Comparison of ENCODE assay signal across 8 cellular contexts in genomic region chr13:32585625-32586021, GRCh38. TPM values are rescaled to one million over a fixed set of nuclear protein-coding genes. Genes with fewer than 3 reads are reported as not detected.
DNase-seq lines count a peak whose midpoint lies in the region; ATAC-seq and TF ChIP-seq lines count a peak whose summit lies in the region.

No MANE protein-coding gene starts in this region.

- DNase-seq in HFFc6 = no peak
- no peak for DNase-seq in immature natural killer cell
- DNase-seq in HCEC 1CT = no peak
- DNase-seq in SHP77 treated with DMSO at 0.1 percent for 48 hours (lab: John Stamatoyannopoulos, UW) = no peak

- H3K4me3 Mint-ChIP-seq in HFFc6 (peak overlapping the region; percentile 87), immature natural killer cell (peak overlapping the region; percentile 88 to 95 (median 91))
- H3K4me3 Mint-ChIP-seq in stimulated activated naive CD8-positive, alpha-beta T cell treated with anti-CD3 and anti-CD28 coated beads, Interleukin-15, Interleukin-2, amounts not matched to agents 100 ng/mL and 50 ng/mL, for 24 hours = peak overlapping the region; percentile 87

- no peak for ATAC-seq in GM18519 (IDR thresholded peaks at IDR 0.05; ENCODE audit: low FRiP score, unreplicated experiment)

- peaks cover 8% of the 10 kb centered on the region for H3K27me3 Mint-ChIP-seq in HFFc6 (ENCODE audit: insufficient read depth)
- H3K27me3 Mint-ChIP-seq in immature natural killer cell (ENCODE audit: low read depth in 3 of 3) = peaks cover 8 to 20% (median 17%) of the 10 kb centered on the region in 3 donors
- H3K27me3 Mint-ChIP-seq in stimulated activated naive CD8-positive, alpha-beta T cell treated with anti-CD3 and anti-CD28 coated beads, Interleukin-15, Interleukin-2, amounts not matched to agents 100 ng/mL and 50 ng/mL, for 24 hours = peaks cover 10% of the 10 kb centered on the region

- H3K4me1 Mint-ChIP-seq in HFFc6 (ENCODE audit: low read depth) = peaks cover 36% of the 10 kb centered on the region
- peaks cover 37 to 45% of the 10 kb centered on the region in 2 donors for H3K4me1 Mint-ChIP-seq in immature natural killer cell
- H3K4me1 Mint-ChIP-seq in stimulated activated naive CD8-positive, alpha-beta T cell treated with anti-CD3 and anti-CD28 coated beads, Interleukin-15, Interleukin-2, amounts not matched to agents 100 ng/mL and 50 ng/mL, for 24 hours (ENCODE audit: low read depth) = peaks cover 40% of the 10 kb centered on the region

- TF ChIP-seq CTCF in 22Rv1 (IDR thresholded peaks at IDR 0.05) = no peak
- TF ChIP-seq CTCF in HFFc6 (IDR thresholded peaks at IDR 0.05) = no peak

- H3K36me3 Mint-ChIP-seq in HFFc6 (ENCODE audit: low read depth) (no peaks in the 10 kb centered on the region), immature natural killer cell (no peaks in the 10 kb centered on the region)
- no peaks in the 10 kb centered on the region for H3K36me3 Mint-ChIP-seq in stimulated activated naive CD8-positive, alpha-beta T cell treated with anti-CD3 and anti-CD28 coated beads, Interleukin-15, Interleukin-2, amounts not matched to agents 100 ng/mL and 50 ng/mL, for 24 hours (ENCODE audit: low read depth)

- H3K27ac Mint-ChIP-seq in HFFc6 = peak overlapping the region; percentile 46; the same call in 1 of the 2 replicates
- H3K27ac Mint-ChIP-seq in immature natural killer cell = peak overlapping the region; percentile 82 to 95 (median 90)
- peak overlapping the region; percentile 70 for H3K27ac Mint-ChIP-seq in stimulated activated naive CD8-positive, alpha-beta T cell treated with anti-CD3 and anti-CD28 coated beads, Interleukin-15, Interleukin-2, amounts not matched to agents 100 ng/mL and 50 ng/mL, for 24 hours

- H3K27ac ChIP-seq in 22Rv1 (peak overlapping the region; percentile 92; the same call in 1 of the 2 replicates), angular gyrus (ENCODE audit: low read depth, low read length) (peak overlapping the region; percentile 26)

- H3K9me3 Mint-ChIP-seq in HFFc6 (no peaks in the 10 kb centered on the region), immature natural killer cell (peaks cover 0 to 2% (median 0%) of the 10 kb centered on the region in 6 donors)
- H3K9me3 Mint-ChIP-seq in stimulated activated naive CD8-positive, alpha-beta T cell treated with anti-CD3 and anti-CD28 coated beads, Interleukin-15, Interleukin-2, amounts not matched to agents 100 ng/mL and 50 ng/mL, for 24 hours = no peaks in the 10 kb centered on the region

RNA-seq across cellular contexts. Expression of gene PDS5B, which starts 0.6 kb away (rescaled TPM):
- total RNA-seq in HFFc6 (2021; fragmentation: NEBNext Ultra II Directional; extraction: Animal tissue kit (Norgen Biotek cat#: 25700)) = 10 to 100 TPM; 21.0 to 28.9 (median 24.6) TPM
- polyA plus RNA-seq in immature natural killer cell = 10 to 100 TPM; 29.3 to 49.2 (median 48.1) TPM

RNA-seq across cellular contexts. Expression of gene N4BP2L2, which starts 47.0 kb away (rescaled TPM):
- 10 to 100 TPM; 44.7 to 57.9 (median 50.4) TPM for total RNA-seq in HFFc6 (2021; fragmentation: NEBNext Ultra II Directional; extraction: Animal tissue kit (Norgen Biotek cat#: 25700))
- polyA plus RNA-seq in immature natural killer cell = 100 to 1,000 TPM in 2 of 3 donors, 10 to 100 TPM in 1; 82.9 to 112 (median 105) TPM
